In the genomic region with DNA sequence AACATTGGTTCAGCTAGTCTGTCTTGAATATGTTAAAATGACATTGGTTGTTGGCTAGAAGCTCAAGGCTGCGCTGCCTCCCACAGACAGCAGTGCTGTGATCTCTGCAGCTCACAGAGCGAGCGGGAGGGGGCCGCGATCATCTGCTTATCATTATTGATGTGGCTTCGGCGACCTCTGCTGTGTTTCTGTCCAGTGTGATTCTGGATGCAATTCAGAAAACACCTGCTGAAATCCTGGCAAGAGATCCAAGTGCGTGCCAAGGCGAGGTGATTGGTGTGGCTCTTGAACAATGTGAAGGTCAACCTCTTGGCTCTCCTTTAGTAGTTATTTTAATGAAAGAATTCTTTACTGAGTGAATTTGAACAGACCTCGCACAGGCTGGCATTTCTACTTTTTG, we compare ENCODE assay signal across 15 cellular contexts.
A peak's percentile ranks its signal among the peaks of the same experiment; 100 is the strongest.
DNase-seq lines count a peak whose midpoint lies in the region; ATAC-seq and TF ChIP-seq lines count a peak whose summit lies in the region.
"Had no signal": no experiment of that assay in that cellular context is flagged by ENCODE, and none has a peak within 500 bp of the region (broad histone marks: within the 10 kb centered on the region; RNA-seq: fewer than 3 reads in every experiment).

No MANE protein-coding gene starts in this region.

- H3K27ac ChIP-seq in dorsolateral prefrontal cortex = peak overlapping the region in 7 of 59 donors; percentile 1 to 59 (median 35)

- H3K27me3 Mint-ChIP-seq in natural killer cell treated with Interleukin-12 subunit alpha and Interleukin-12 subunit beta and Interleukin-15 and Interleukin-18, amount 100 ng/mL, for 72 hours = peaks cover 26 to 67% of the 10 kb centered on the region in 2 donors

- H3K27me3 ChIP-seq in dorsolateral prefrontal cortex = peaks cover 0 to 4% (median 0%) of the 10 kb centered on the region in 45 donors

- peak; percentile 93 for TF ChIP-seq EP300 in Ishikawa (IDR thresholded peaks at IDR 0.05; ENCODE audit: borderline replicate concordance)

- H3K4me1 Mint-ChIP-seq in natural killer cell treated with Interleukin-12 subunit alpha and Interleukin-12 subunit beta and Interleukin-15 and Interleukin-18, amount 100 ng/mL, for 72 hours (ENCODE audit: low read depth in 2 of 2) = peaks cover 12 to 18% of the 10 kb centered on the region in 2 donors
- H3K4me1 Mint-ChIP-seq: nephron had no signal

- no peak overlapping the region for H3K4me3 Mint-ChIP-seq in natural killer cell treated with Interleukin-12 subunit alpha and Interleukin-12 subunit beta and Interleukin-15 and Interleukin-18, amount 100 ng/mL, for 72 hours
- H3K4me3 Mint-ChIP-seq: central memory CD8-positive, alpha-beta T cell; nephron had no signal

- intact Hi-C loops in dorsolateral prefrontal cortex (cut with DNase I) = no loop called here

- ATAC-seq in omental fat pad (ENCODE audit: low FRiP score) = peak; percentile 61
- ATAC-seq in natural killer cell treated with Interleukin-12 subunit alpha and Interleukin-12 subunit beta and Interleukin-15 and Interleukin-18, amount 100 ng/mL, for 72 hours = no peak

- peak in 23 of 56 donors; percentile 7 to 50 (median 22) for TF ChIP-seq CTCF in dorsolateral prefrontal cortex (IDR thresholded peaks at IDR 0.05 in 54 of 56, conservative IDR thresholded peaks at IDR 0.05 in 2 of 56; ENCODE audit: low read depth in 1 of 56, partially characterized antibody in 56 of 56)
- TF ChIP-seq CTCF in omental fat pad (IDR thresholded peaks at IDR 0.05) = no peak

- H3K36me3 Mint-ChIP-seq in natural killer cell treated with Interleukin-12 subunit alpha and Interleukin-12 subunit beta and Interleukin-15 and Interleukin-18, amount 100 ng/mL, for 72 hours = peaks cover 11% of the 10 kb centered on the region

- peak; percentile 48 for TF ChIP-seq RAD21 in Ishikawa (IDR thresholded peaks at IDR 0.05; ENCODE audit: low read depth)

- peaks cover 16% of the 10 kb centered on the region for H3K9me3 Mint-ChIP-seq in natural killer cell treated with Interleukin-12 subunit alpha and Interleukin-12 subunit beta and Interleukin-15 and Interleukin-18, amount 100 ng/mL, for 72 hours
- H3K9me3 Mint-ChIP-seq: nephron had no signal

- no peak overlapping the region for H3K27ac Mint-ChIP-seq in natural killer cell treated with Interleukin-12 subunit alpha and Interleukin-12 subunit beta and Interleukin-15 and Interleukin-18, amount 100 ng/mL, for 72 hours
- H3K27ac Mint-ChIP-seq: nephron had no signal

- peak overlapping the region in 39 of 59 donors; percentile 0 to 54 (median 34) for H3K4me3 ChIP-seq in dorsolateral prefrontal cortex

- DNase-seq in NCI-H748 treated with DMSO at 0.1 percent for 48 hours (lab: John Stamatoyannopoulos, UW) (peak; percentile 45), dorsolateral prefrontal cortex (peak in 6 of 10 donors; percentile 30 to 60 (median 57)), omental fat pad (ENCODE audit: low spot score) (no peak), DMS53 (lab: John Stamatoyannopoulos, UW) (no peak), COLO829 (ENCODE audit: low spot score) (no peak), SKM-1 (lab: John Stamatoyannopoulos, UW; ENCODE audit: unreplicated experiment) (no peak)
- DNase-seq in natural killer cell treated with Interleukin-12 subunit alpha and Interleukin-12 subunit beta and Interleukin-15 and Interleukin-18, amount 100 ng/mL, for 72 hours (ENCODE audit: low spot score) = no peak
- DNase-seq: activated gamma-delta T cell treated with Interleukin-2 at 50 U/mL for 16 hours; NCI-H510A; RPMI8226; stimulated activated naive CD4-positive, alpha-beta T cell; T1000 had no signal

TF ChIP-seq in Ishikawa, 13 proteins besides CTCF, POLR2A, EP300 and RAD21:
- no peak for TF ChIP-seq TAF1 (IDR thresholded peaks at IDR 0.05; ENCODE audit: low read depth)
- peak; percentile 84 for TF ChIP-seq FOXM1 (IDR thresholded peaks at IDR 0.05; ENCODE audit: borderline replicate concordance, low read depth)
- peak; percentile 94 for TF ChIP-seq TCF12 (IDR thresholded peaks at IDR 0.05; ENCODE audit: low read depth)
- TF ChIP-seq, protein P1, sequence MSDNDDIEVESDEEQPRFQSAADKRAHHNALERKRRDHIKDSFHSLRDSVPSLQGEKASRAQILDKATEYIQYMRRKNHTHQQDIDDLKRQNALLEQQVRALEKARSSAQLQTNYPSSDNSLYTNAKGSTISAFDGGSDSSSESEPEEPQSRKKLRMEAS (IDR thresholded peaks at IDR 0.05) = peak; percentile 56
- peak; percentile 88 for TF ChIP-seq TEAD4 (IDR thresholded peaks at IDR 0.05)
- TF ChIP-seq CEBPB (IDR thresholded peaks at IDR 0.05) = peak; percentile 30; the same call in 1 of the 2 replicates
- no peak for TF ChIP-seq ZBTB7A (IDR thresholded peaks at IDR 0.05; ENCODE audit: low read depth)
- 0 out of 2 replicates have a peak, but pooled peaks have one; percentile 14 for TF ChIP-seq YY1 (IDR thresholded peaks at IDR 0.05; ENCODE audit: low read depth)
- peak; percentile 97 for TF ChIP-seq NFIC (IDR thresholded peaks at IDR 0.05)

Comparison
In these comparisons a context has a peak if more than half of its experiments do, and no peak if none do; other contexts are left out.
1. DNase-seq: peak in NCI-H748 treated with DMSO at 0.1 percent for 48 hours (single experiment) and dorsolateral prefrontal cortex (6 of 10); none in omental fat pad (single experiment), DMS53 (single experiment), natural killer cell treated with Interleukin-12 subunit alpha and Interleukin-12 subunit beta and Interleukin-15 and Interleukin-18, amount 100 ng/mL, for 72 hours (single experiment), COLO829 (single experiment) and SKM-1 (single experiment).